Comparison of ENCODE assay signal across 28 cellular contexts in the genomic region with DNA sequence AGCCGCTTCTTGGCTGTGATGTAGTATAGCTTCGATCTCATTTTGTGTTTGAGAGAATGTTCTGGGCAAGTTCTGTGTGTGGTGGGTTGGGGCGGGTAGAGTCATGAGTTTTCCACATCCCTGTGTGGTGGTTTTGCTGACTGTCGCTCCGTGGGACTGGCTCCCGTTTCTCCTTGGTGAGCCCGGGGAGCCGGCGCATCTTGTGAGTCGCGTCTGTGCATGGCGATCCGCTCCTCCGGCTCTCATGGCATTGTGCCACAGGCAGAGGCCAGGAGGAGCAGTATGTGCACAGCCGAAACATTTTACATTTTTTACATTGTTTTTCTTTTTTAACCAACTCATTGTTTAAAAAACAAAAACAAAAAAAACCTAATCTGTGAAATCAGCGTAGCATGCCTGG.
"Had no signal": no experiment of that assay in that cellular context is flagged by ENCODE, and none has a peak within 500 bp of the region (broad histone marks: within the 10 kb centered on the region; RNA-seq: fewer than 3 reads in every experiment).

No MANE protein-coding gene starts in this region.

- DNase-seq: activated CD4-positive, alpha-beta T cell treated with anti-CD3 and anti-CD28 coated beads, Interleukin-2, amount 10 ng/mL, durations not matched to agents 24 days and 14 days; activated CD4-positive, alpha-beta T cell treated with anti-CD3 and anti-CD28 coated beads, Interleukin-2, amount 50 U/mL, for 4 hours; activated CD8-positive, alpha-beta T cell treated with anti-CD3 and anti-CD28 coated beads for 36 hours; activated effector memory CD4-positive, alpha-beta T cell treated with Interleukin-2 at 50 U/mL for 16 hours; activated naive CD4-positive, alpha-beta T cell treated with anti-CD3 and anti-CD28 coated beads, Interleukin-2, amount 10 ng/mL, durations not matched to agents 7 days and 5 days; activated naive CD8-positive, alpha-beta T cell treated with anti-CD3 and anti-CD28 coated beads, Interleukin-2, amount 50 U/mL, for 24 hours; activated T-cell treated with anti-CD3 and anti-CD28 coated beads for 4 hours; activated T-cell treated with anti-CD3 and anti-CD28 coated beads, Interleukin-2, amount 50 U/mL, for 4 hours; anterior cingulate cortex; NCI-H1105; NCI-H1436; NCI-H1694 treated with DMSO at 0.1 percent for 48 hours; NCI-H2029; NCI-H345; NCI-H524 treated with DMSO at 0.1 percent for 48 hours; NK-92 treated with Interleukin-12 subunit alpha and Interleukin-12 subunit beta, amount 100 ng/mL, for 24 hours; PC-3; Peyer's patch; RPMI8226; SHP77 treated with DMSO at 0.1 percent for 48 hours; SK-N-SH had no signal

- H3K27ac ChIP-seq: Peyer's patch, SJSA1 had no signal

- H3K27ac Mint-ChIP-seq: activated CD4-positive, alpha-beta T cell treated with anti-CD3 and anti-CD28 coated beads, Interleukin-2, amount 10 ng/mL, durations not matched to agents 24 days and 14 days; activated CD8-positive, alpha-beta T cell treated with anti-CD3 and anti-CD28 coated beads for 36 hours; activated naive CD4-positive, alpha-beta T cell treated with anti-CD3 and anti-CD28 coated beads, Interleukin-2, amount 10 ng/mL, durations not matched to agents 7 days and 5 days; activated naive CD8-positive, alpha-beta T cell; activated naive CD8-positive, alpha-beta T cell treated with anti-CD3 and anti-CD28 coated beads, Interleukin-2, amount 50 U/mL, for 24 hours; activated T-helper 1 cell treated with anti-CD3 and anti-CD28 coated beads, Interleukin-12 subunit alpha, Interleukin-12 subunit beta, Interleukin-2, Interleukin-4 antibody, amounts not matched to agents 30 ng/mL and 10 ng/mL and 1 ng/mL, durations not matched to agents 14 hours and 24 hours and 36 hours; T-helper 1 cell treated with Interleukin-12 subunit alpha and Interleukin-12 subunit beta and Interleukin-4 antibody, amounts not matched to agents 30 μg/mL and 1 μg/mL, for 36 hours; T-helper 2 cell treated with Interferon-gamma antibody and Interleukin-4, amounts not matched to agents 5 μg/mL and 100 μg/mL, for 36 hours had no signal

- H3K9me3 Mint-ChIP-seq: activated CD4-positive, alpha-beta T cell treated with anti-CD3 and anti-CD28 coated beads, Interleukin-2, amount 10 ng/mL, durations not matched to agents 24 days and 14 days; activated CD8-positive, alpha-beta T cell treated with anti-CD3 and anti-CD28 coated beads for 36 hours; activated naive CD4-positive, alpha-beta T cell treated with anti-CD3 and anti-CD28 coated beads, Interleukin-2, amount 10 ng/mL, durations not matched to agents 7 days and 5 days; activated naive CD8-positive, alpha-beta T cell treated with anti-CD3 and anti-CD28 coated beads, Interleukin-2, amount 50 U/mL, for 24 hours; activated T-cell treated with anti-CD3 and anti-CD28 coated beads, Interleukin-2, amount 50 U/mL, for 4 hours; activated T-helper 1 cell treated with anti-CD3 and anti-CD28 coated beads, Interleukin-12 subunit alpha, Interleukin-12 subunit beta, Interleukin-2, Interleukin-4 antibody, amounts not matched to agents 30 ng/mL and 10 ng/mL and 1 ng/mL, durations not matched to agents 14 hours and 24 hours and 36 hours; brain; T-helper 1 cell treated with Interleukin-12 subunit alpha and Interleukin-12 subunit beta and Interleukin-4 antibody, amounts not matched to agents 30 μg/mL and 1 μg/mL, for 36 hours; T-helper 2 cell treated with Interferon-gamma antibody and Interleukin-4, amounts not matched to agents 5 μg/mL and 100 μg/mL, for 36 hours had no signal

- H3K9ac ChIP-seq: SK-N-SH had no signal

- H3K4me3 Mint-ChIP-seq: activated CD4-positive, alpha-beta T cell treated with anti-CD3 and anti-CD28 coated beads, Interleukin-2, amount 10 ng/mL, durations not matched to agents 24 days and 14 days; activated CD8-positive, alpha-beta T cell treated with anti-CD3 and anti-CD28 coated beads for 36 hours; activated naive CD4-positive, alpha-beta T cell treated with anti-CD3 and anti-CD28 coated beads, Interleukin-2, amount 10 ng/mL, durations not matched to agents 7 days and 5 days; activated naive CD8-positive, alpha-beta T cell; activated naive CD8-positive, alpha-beta T cell treated with anti-CD3 and anti-CD28 coated beads, Interleukin-2, amount 50 U/mL, for 24 hours; activated T-cell treated with anti-CD3 and anti-CD28 coated beads, Interleukin-2, amount 50 U/mL, for 4 hours; activated T-helper 1 cell treated with anti-CD3 and anti-CD28 coated beads, Interleukin-12 subunit alpha, Interleukin-12 subunit beta, Interleukin-2, Interleukin-4 antibody, amounts not matched to agents 30 ng/mL and 10 ng/mL and 1 ng/mL, durations not matched to agents 14 hours and 24 hours and 36 hours; brain; T-helper 1 cell treated with Interleukin-12 subunit alpha and Interleukin-12 subunit beta and Interleukin-4 antibody, amounts not matched to agents 30 μg/mL and 1 μg/mL, for 36 hours; T-helper 2 cell treated with Interferon-gamma antibody and Interleukin-4, amounts not matched to agents 5 μg/mL and 100 μg/mL, for 36 hours had no signal

- ATAC-seq: activated CD8-positive, alpha-beta T cell treated with anti-CD3 and anti-CD28 coated beads for 36 hours; activated naive CD8-positive, alpha-beta T cell treated with anti-CD3 and anti-CD28 coated beads, Interleukin-2, amount 50 U/mL, for 24 hours; activated T-cell treated with anti-CD3 and anti-CD28 coated beads, Interleukin-2, amount 50 U/mL, for 4 hours; K562; PC-3 had no signal

- H3K4me1 Mint-ChIP-seq: activated naive CD8-positive, alpha-beta T cell treated with anti-CD3 and anti-CD28 coated beads, Interleukin-2, amount 50 U/mL, for 24 hours had no signal

- H3K9me3 ChIP-seq: Peyer's patch, SJSA1, SK-N-SH had no signal

- H3K27me3 Mint-ChIP-seq: activated CD4-positive, alpha-beta T cell treated with anti-CD3 and anti-CD28 coated beads, Interleukin-2, amount 10 ng/mL, durations not matched to agents 24 days and 14 days; activated CD8-positive, alpha-beta T cell treated with anti-CD3 and anti-CD28 coated beads for 36 hours; activated naive CD4-positive, alpha-beta T cell treated with anti-CD3 and anti-CD28 coated beads, Interleukin-2, amount 10 ng/mL, durations not matched to agents 7 days and 5 days; activated naive CD8-positive, alpha-beta T cell; activated naive CD8-positive, alpha-beta T cell treated with anti-CD3 and anti-CD28 coated beads, Interleukin-2, amount 50 U/mL, for 24 hours; brain had no signal

- H3K27me3 ChIP-seq: Peyer's patch, SJSA1 had no signal

- H3K4me2 ChIP-seq: SK-N-SH had no signal

- H3K4me3 ChIP-seq: K562, Peyer's patch, SJSA1 had no signal
